In genomic region chr5:141919218-141920129, GRCh38 we compare ENCODE assay signal across 18 cellular contexts. TPM values are rescaled to one million over a fixed set of nuclear protein-coding genes. Genes with fewer than 3 reads are reported as not detected.
"Had no signal": no experiment of that assay in that cellular context is flagged by ENCODE, and none has a peak within 500 bp of the region (broad histone marks: within the 10 kb centered on the region; RNA-seq: fewer than 3 reads in every experiment).

No MANE protein-coding gene starts in this region.

- ATAC-seq: activated naive CD4-positive, alpha-beta T cell treated with anti-CD3 and anti-CD28 coated beads, Interleukin-2, amount 50 U/mL, for 72 hours; sciatic nerve had no signal

- H3K4me1 ChIP-seq: breast epithelium had no signal

- H3K4me3 ChIP-seq: breast epithelium, esophagus squamous epithelium had no signal

- H3K36me3 ChIP-seq: breast epithelium, esophagus squamous epithelium, neutrophil had no signal

- DNase-seq: activated CD4-positive, alpha-beta T cell treated with anti-CD3 and anti-CD28 coated beads, Interleukin-2, amount 10 ng/mL, durations not matched to agents 7 days and 5 days; activated CD4-positive, CD25-positive, alpha-beta regulatory T cell; activated CD8-positive, alpha-beta memory T cell treated with anti-CD3 and anti-CD28 coated beads for 24 hours; activated T-cell treated with anti-CD3 and anti-CD28 coated beads for 4 hours; aorta; esophagus squamous epithelium; foreskin fibroblast; naive B cell; stimulated activated CD4-positive, alpha-beta T cell treated with anti-CD3 and anti-CD28 coated beads, Interleukin-2, amount 100 ng/mL, for 24 hours; stimulated activated naive CD4-positive, alpha-beta T cell treated with Interleukin-2 at 50 U/mL for 16 hours had no signal

- H3K9me3 Mint-ChIP-seq: activated CD4-positive, alpha-beta T cell treated with anti-CD3 and anti-CD28 coated beads, Interleukin-2, amount 10 ng/mL, durations not matched to agents 7 days and 5 days; activated naive CD4-positive, alpha-beta T cell treated with anti-CD3 and anti-CD28 coated beads, Interleukin-2, amount 50 U/mL, for 72 hours; mesothelial cell of epicardium; naive B cell had no signal

- H3K27ac ChIP-seq: breast epithelium, esophagus squamous epithelium, neutrophil had no signal

- H3K9me3 ChIP-seq: breast epithelium, esophagus squamous epithelium, neutrophil had no signal

- H3K27ac Mint-ChIP-seq: activated CD4-positive, alpha-beta T cell treated with anti-CD3 and anti-CD28 coated beads, Interleukin-2, amount 10 ng/mL, durations not matched to agents 7 days and 5 days; mesothelial cell of epicardium; progenitor cell of endocrine pancreas; type B pancreatic cell had no signal

- H3K4me3 Mint-ChIP-seq: activated CD4-positive, alpha-beta T cell treated with anti-CD3 and anti-CD28 coated beads, Interleukin-2, amount 10 ng/mL, durations not matched to agents 7 days and 5 days; mesothelial cell of epicardium; naive B cell; type B pancreatic cell had no signal

RNA-seq across cellular contexts. Expression of gene PCDH12, which starts 38.5 kb away (rescaled TPM):
- total RNA-seq: progenitor cell of endocrine pancreas had no signal

RNA-seq across cellular contexts. Expression of gene PCDH1, which starts 41.3 kb away (rescaled TPM):
- total RNA-seq: activated CD4-positive, alpha-beta T cell treated with anti-CD3 and anti-CD28 coated beads, Interleukin-2, amount 10 ng/mL, durations not matched to agents 7 days and 5 days; T-helper 1 cell treated with Interleukin-12 subunit alpha and Interleukin-12 subunit beta and Interleukin-4 antibody, amounts not matched to agents 30 ng/mL and 1 ng/mL, for 36 hours had no signal
